ENCODE assay signal across 22 cellular contexts in genomic region chr1:18640228-18641004, GRCh38. TPM values are rescaled to one million over a fixed set of nuclear protein-coding genes. Genes with fewer than 3 reads are reported as not detected.
DNase-seq lines count a peak whose midpoint lies in the region; ATAC-seq and TF ChIP-seq lines count a peak whose summit lies in the region.
"Had no signal": no experiment of that assay in that cellular context is flagged by ENCODE, and none has a peak within 500 bp of the region (broad histone marks: within the 10 kb centered on the region; RNA-seq: fewer than 3 reads in every experiment).

No MANE protein-coding gene starts in this region.

- no peak for ATAC-seq in activated T-cell treated with anti-CD3 and anti-CD28 coated beads, Interleukin-2, amount 50 U/mL, for 4 hours
- no peak for ATAC-seq in gastrocnemius medialis
- ATAC-seq: body of pancreas; CD8-positive, alpha-beta T cell had no signal

- H3K4me1 ChIP-seq in gastrocnemius medialis = peaks cover 0 to 8% of the 10 kb centered on the region in 2 donors

- no peak for TF ChIP-seq POLR2A in gastrocnemius medialis (IDR thresholded peaks at IDR 0.05)

- DNase-seq in activated T-cell treated with anti-CD3 and anti-CD28 coated beads, Interleukin-2, amount 50 U/mL, for 24 hours = no peak
- no peak for DNase-seq in activated T-cell treated with anti-CD3 and anti-CD28 coated beads, Interleukin-2, amount 50 U/mL, for 4 hours
- DNase-seq in NCI-H1105 treated with DMSO at 0.1 percent for 48 hours (lab: John Stamatoyannopoulos, UW) (peak; percentile 55), glutamatergic neuron (no peak), gastrocnemius medialis (no peak), mesenteric fat pad (ENCODE audit: low spot score) (no peak), kidney glomerular epithelial cell (lab: John Stamatoyannopoulos, UW) (no peak), NCI-H526 treated with DMSO at 0.1 percent for 48 hours (lab: John Stamatoyannopoulos, UW) (no peak)
- DNase-seq: activated CD4-positive, CD25-positive, alpha-beta regulatory T cell treated with anti-CD3 and anti-CD28 coated beads, Interleukin-2, amount 50 U/mL, for 72 hours; activated naive CD4-positive, alpha-beta T cell treated with Interleukin-2 at 50 U/mL for 16 hours; body of pancreas; CD8-positive, alpha-beta T cell; foreskin melanocyte; GM23248; left ventricle myocardium inferior; NCI-H1417 treated with DMSO at 0.1 percent for 48 hours; NCI-H2227 treated with DMSO at 0.1 percent for 48 hours; small intestine; stimulated activated CD4-positive, alpha-beta T cell treated with anti-CD3 and anti-CD28 coated beads, Interleukin-4, amount 100 ng/mL, for 4 hours; stimulated activated CD8-positive, alpha-beta memory T cell treated with anti-CD3 and anti-CD28 coated beads, Interleukin-4, amount 100 ng/mL, for 48 hours had no signal

- peaks cover 94% of the 10 kb centered on the region for H3K27me3 Mint-ChIP-seq in activated T-cell treated with anti-CD3 and anti-CD28 coated beads, Interleukin-2, amount 50 U/mL, for 24 hours
- peaks cover 91% of the 10 kb centered on the region for H3K27me3 Mint-ChIP-seq in activated T-cell treated with anti-CD3 and anti-CD28 coated beads, Interleukin-2, amount 50 U/mL, for 4 hours (ENCODE audit: low read depth)
- H3K27me3 Mint-ChIP-seq in glutamatergic neuron (ENCODE audit: unreplicated experiment) = peaks cover 63% of the 10 kb centered on the region

- no peaks in the 10 kb centered on the region for H3K9me3 Mint-ChIP-seq in activated T-cell treated with anti-CD3 and anti-CD28 coated beads, Interleukin-2, amount 50 U/mL, for 24 hours
- H3K9me3 Mint-ChIP-seq in activated T-cell treated with anti-CD3 and anti-CD28 coated beads, Interleukin-2, amount 50 U/mL, for 4 hours = no peaks in the 10 kb centered on the region
- H3K9me3 Mint-ChIP-seq in glutamatergic neuron (ENCODE audit: unreplicated experiment) = peaks cover 14% of the 10 kb centered on the region
- H3K9me3 Mint-ChIP-seq: CD8-positive, alpha-beta T cell had no signal

- H3K4me1 Mint-ChIP-seq in activated T-cell treated with anti-CD3 and anti-CD28 coated beads, Interleukin-2, amount 50 U/mL, for 24 hours (ENCODE audit: low read depth) = peaks cover 49% of the 10 kb centered on the region
- H3K4me1 Mint-ChIP-seq in activated T-cell treated with anti-CD3 and anti-CD28 coated beads, Interleukin-2, amount 50 U/mL, for 4 hours (ENCODE audit: low read depth) = peaks cover 31% of the 10 kb centered on the region
- peaks cover 36% of the 10 kb centered on the region for H3K4me1 Mint-ChIP-seq in glutamatergic neuron (ENCODE audit: low read depth, unreplicated experiment)

- H3K9me3 ChIP-seq in gastrocnemius medialis = no peaks in the 10 kb centered on the region
- H3K9me3 ChIP-seq: body of pancreas, left ventricle myocardium inferior, suprapubic skin had no signal

- in situ Hi-C loops in gastrocnemius medialis (cut with MboI; ENCODE audit: low sequenced_read_pairs in 4 of 4) = no loop called here

- peak overlapping the region in 1 of 4 donors; percentile 15 for H3K4me3 ChIP-seq in gastrocnemius medialis
- H3K4me3 ChIP-seq: body of pancreas, GM23248, left ventricle myocardium inferior, suprapubic skin had no signal

- intact Hi-C loops in gastrocnemius medialis (cut with DNase I; ENCODE audit: low total_unique reads) = no loop called here

- peaks cover 81 to 100% (median 99%) of the 10 kb centered on the region in 3 donors for H3K27me3 ChIP-seq in gastrocnemius medialis

- peak overlapping the region; percentile 10 for H3K27ac Mint-ChIP-seq in activated T-cell treated with anti-CD3 and anti-CD28 coated beads, Interleukin-2, amount 50 U/mL, for 24 hours
- no peak overlapping the region for H3K27ac Mint-ChIP-seq in glutamatergic neuron (ENCODE audit: unreplicated experiment)
- H3K27ac Mint-ChIP-seq: CD8-positive, alpha-beta T cell had no signal

- peak overlapping the region in 3 of 4 donors; percentile 2 to 63 (median 22) for H3K27ac ChIP-seq in gastrocnemius medialis
- H3K27ac ChIP-seq: body of pancreas, epithelial cell of prostate, GM23248, left ventricle myocardium inferior, suprapubic skin had no signal

- no peaks in the 10 kb centered on the region for H3K36me3 ChIP-seq in gastrocnemius medialis
- H3K36me3 ChIP-seq: left ventricle myocardium inferior, suprapubic skin had no signal

- TF ChIP-seq CTCF in glutamatergic neuron (IDR thresholded peaks at IDR 0.05; ENCODE audit: partially characterized antibody, unreplicated experiment) (no peak), gastrocnemius medialis (IDR thresholded peaks at IDR 0.05 in 4 of 5, conservative IDR thresholded peaks at IDR 0.05 in 1 of 5) (no peak)

- no peak overlapping the region for H3K4me3 Mint-ChIP-seq in activated T-cell treated with anti-CD3 and anti-CD28 coated beads, Interleukin-2, amount 50 U/mL, for 24 hours
- H3K4me3 Mint-ChIP-seq in activated T-cell treated with anti-CD3 and anti-CD28 coated beads, Interleukin-2, amount 50 U/mL, for 4 hours = no peak overlapping the region
- peak overlapping the region; percentile 3 for H3K4me3 Mint-ChIP-seq in glutamatergic neuron (ENCODE audit: unreplicated experiment)
- H3K4me3 Mint-ChIP-seq: CD8-positive, alpha-beta T cell had no signal

- H3K36me3 Mint-ChIP-seq in activated T-cell treated with anti-CD3 and anti-CD28 coated beads, Interleukin-2, amount 50 U/mL, for 24 hours (ENCODE audit: low read depth) = no peaks in the 10 kb centered on the region
- H3K36me3 Mint-ChIP-seq in activated T-cell treated with anti-CD3 and anti-CD28 coated beads, Interleukin-2, amount 50 U/mL, for 4 hours (ENCODE audit: insufficient read depth) = no peaks in the 10 kb centered on the region
- H3K36me3 Mint-ChIP-seq in glutamatergic neuron (ENCODE audit: unreplicated experiment) = no peaks in the 10 kb centered on the region
- H3K36me3 Mint-ChIP-seq: CD8-positive, alpha-beta T cell had no signal

RNA-seq across cellular contexts. Expression of gene PAX7, which starts 9.8 kb away (rescaled TPM):
- not detected for total RNA-seq in activated T-cell treated with anti-CD3 and anti-CD28 coated beads, Interleukin-2, amount 50 U/mL, for 4 hours
- 0.07 TPM for total RNA-seq in glutamatergic neuron (ENCODE audit: unreplicated experiment)
- total RNA-seq in gastrocnemius medialis = 1 to 10 TPM; 1.8 to 5.1 (median 3.9) TPM
- total RNA-seq in mesenteric fat pad = not detected
- total RNA-seq: body of pancreas; CD8-positive, alpha-beta T cell; GM23248; left ventricle myocardium inferior had no signal
